12 cellular contexts compared by ENCODE assay signal in genomic region chr3:58036287-58037032, GRCh38. TPM values are rescaled to one million over a fixed set of nuclear protein-coding genes. Genes with fewer than 3 reads are reported as not detected.
DNase-seq lines count a peak whose midpoint lies in the region; TF ChIP-seq lines count a peak whose summit lies in the region.
"Had no signal": no experiment of that assay in that cellular context is flagged by ENCODE, and none has a peak within 500 bp of the region (broad histone marks: within the 10 kb centered on the region; RNA-seq: fewer than 3 reads in every experiment).

No MANE protein-coding gene starts in this region.

- BruUV-seq in Calu3 (replicated peaks; lab: Mats Ljungman, UMichigan) (no TSS peak), PC-9 (replicated peaks; lab: Mats Ljungman, UMichigan) (no TSS peak)

- 0 out of 2 replicates have a peak overlapping the region, but pooled peaks have one; percentile 16 for H3K4me2 ChIP-seq in PC-9

- no peak overlapping the region for H3K9ac ChIP-seq in rectal smooth muscle tissue (ENCODE audit: low read length)

- H3K27ac Mint-ChIP-seq in Calu3 (ENCODE audit: unreplicated experiment) = peak overlapping the region; percentile 49

- CTCF ChIA-PET in Calu3 (lab: Charles Lee) (no interaction called here), PC-9 (lab: Charles Lee) (interaction anchor here (0.7 kb wide), 1 partner anchor 39 kb away, joined by 3 read pairs; no protein-coding TSS in a partner anchor)

- DNase-seq in Calu3 = peak; percentile 49
- DNase-seq in PC-9 = no peak
- DNase-seq in esophagus squamous epithelium (lab: John Stamatoyannopoulos, UW) = no peak
- DNase-seq in DMS79 treated with DMSO at 0.1 percent for 48 hours (lab: John Stamatoyannopoulos, UW) = no peak
- no peak for DNase-seq in NAMALWA (ENCODE audit: low spot score)
- no peak for DNase-seq in NCI-H446 treated with DMSO at 0.1 percent for 48 hours (lab: John Stamatoyannopoulos, UW)
- DNase-seq: activated CD8-positive, alpha-beta memory T cell treated with anti-CD3 and anti-CD28 coated beads, Interleukin-2, amount 50 U/mL, for 48 hours; activated naive CD8-positive, alpha-beta T cell treated with anti-CD3 and anti-CD28 coated beads, Interleukin-2, amount 50 U/mL, for 24 hours; NCI-H1105; NCI-H524 treated with DMSO at 0.1 percent for 48 hours; stimulated activated naive CD8-positive, alpha-beta T cell treated with anti-CD3 and anti-CD28 coated beads, Interleukin-15, Interleukin-2, amounts not matched to agents 100 U/mL and 50 U/mL, for 24 hours had no signal

- H3K9me3 Mint-ChIP-seq in Calu3 (ENCODE audit: low read depth, unreplicated experiment) = no peaks in the 10 kb centered on the region
- H3K9me3 Mint-ChIP-seq: activated naive CD8-positive, alpha-beta T cell treated with anti-CD3 and anti-CD28 coated beads, Interleukin-2, amount 50 U/mL, for 24 hours had no signal

- H3K27me3 ChIP-seq in PC-9 (ENCODE audit: insufficient read depth, low read depth) (no peaks in the 10 kb centered on the region), esophagus squamous epithelium (no peaks in the 10 kb centered on the region), rectal smooth muscle tissue (ENCODE audit: control insufficient read depth, insufficient read depth, low read length) (no peaks in the 10 kb centered on the region)

- H3K36me3 Mint-ChIP-seq in Calu3 (ENCODE audit: insufficient read depth, unreplicated experiment) = peaks cover 23% of the 10 kb centered on the region

- H3K27ac ChIP-seq in PC-9 = no peak overlapping the region
- peak overlapping the region in 3 of 4 donors; percentile 29 to 67 (median 64) for H3K27ac ChIP-seq in esophagus squamous epithelium
- H3K27ac ChIP-seq in rectal smooth muscle tissue (ENCODE audit: low read depth, low read length) = peak overlapping the region; percentile 41

- H3K27me3 Mint-ChIP-seq in Calu3 (ENCODE audit: unreplicated experiment) = no peaks in the 10 kb centered on the region
- H3K27me3 Mint-ChIP-seq: activated naive CD8-positive, alpha-beta T cell treated with anti-CD3 and anti-CD28 coated beads, Interleukin-2, amount 50 U/mL, for 24 hours had no signal

- POLR2A ChIA-PET in PC-9 (lab: Charles Lee; ENCODE audit: unreplicated experiment) = no interaction called here

- H3K4me3 Mint-ChIP-seq in Calu3 (ENCODE audit: low read depth, unreplicated experiment) = peak overlapping the region; percentile 39
- H3K4me3 Mint-ChIP-seq: activated naive CD8-positive, alpha-beta T cell treated with anti-CD3 and anti-CD28 coated beads, Interleukin-2, amount 50 U/mL, for 24 hours had no signal

- TF ChIP-seq CTCF in Calu3 (IDR thresholded peaks at IDR 0.05; ENCODE audit: unreplicated experiment) (no peak), PC-9 (conservative IDR thresholded peaks at IDR 0.05) (no peak), esophagus squamous epithelium (IDR thresholded peaks at IDR 0.05) (no peak)

- peaks cover 100% of the 10 kb centered on the region for H3K79me2 ChIP-seq in PC-9 (ENCODE audit: low read depth)

- H3K4me1 Mint-ChIP-seq in Calu3 (ENCODE audit: low read depth, unreplicated experiment) = peaks cover 40% of the 10 kb centered on the region

- TF ChIP-seq POLR2A in esophagus squamous epithelium (IDR thresholded peaks at IDR 0.05) = no peak

- 69 to 72% methylated on average over 8 of the region's 8 CpGs for WGBS in esophagus squamous epithelium, 2 donors

- intact Hi-C loops in Calu3 (cut with micrococcal nuclease; ENCODE audit: unreplicated experiment) = no loop called here
- intact Hi-C loops in PC-9 (cut with micrococcal nuclease; ENCODE audit: unreplicated experiment) = loop anchor here (2.0 kb wide), 1 partner anchor 16 kb away; no protein-coding TSS in a partner anchor
- intact Hi-C loops in esophagus squamous epithelium (cut with DNase I) = no loop called here

- H3F3A ChIP-seq in PC-9 (ENCODE audit: insufficient read depth, low read depth) = peaks cover 51% of the 10 kb centered on the region

- H3K9me3 ChIP-seq in PC-9 (ENCODE audit: insufficient read depth, low read depth) (no peaks in the 10 kb centered on the region), esophagus squamous epithelium (no peaks in the 10 kb centered on the region)

- H3K9me2 ChIP-seq in PC-9 (ENCODE audit: insufficient read depth) = no peaks in the 10 kb centered on the region

- H3K36me3 ChIP-seq in PC-9 (ENCODE audit: low read depth) = no peaks in the 10 kb centered on the region
- no peaks in the 10 kb centered on the region for H3K36me3 ChIP-seq in esophagus squamous epithelium
- H3K36me3 ChIP-seq in rectal smooth muscle tissue (ENCODE audit: control insufficient read depth, insufficient read depth, low read length) = no peaks in the 10 kb centered on the region

- H4K20me1 ChIP-seq in PC-9 (ENCODE audit: insufficient read depth) = peaks cover 91% of the 10 kb centered on the region

- no peak overlapping the region for H2AFZ ChIP-seq in PC-9

- no peak overlapping the region for H3K4me3 ChIP-seq in PC-9
- no peak overlapping the region for H3K4me3 ChIP-seq in esophagus squamous epithelium
- H3K4me3 ChIP-seq in rectal smooth muscle tissue (ENCODE audit: low read length) = no peak overlapping the region

- H3K4me1 ChIP-seq in PC-9 (replicated peaks; ENCODE audit: insufficient read depth) (peaks cover 63% of the 10 kb centered on the region), esophagus squamous epithelium (peaks cover 7 to 66% (median 31%) of the 10 kb centered on the region in 3 donors), rectal smooth muscle tissue (ENCODE audit: control insufficient read depth, insufficient read depth, low read length) (peaks cover 17% of the 10 kb centered on the region)

RNA-seq across cellular contexts. Expression of gene FLNB, which starts 28.2 kb away (rescaled TPM):
- total RNA-seq in Calu3 (2022) (136 and 147 TPM in 2 replicates), PC-9 (2021) (349 and 361 TPM in 2 replicates), esophagus squamous epithelium (10 to 100 TPM; 65.4 to 77.0 (median 71.5) TPM)
